Comparison of ENCODE assay signal across 16 cellular contexts in genomic region chr12:122861586-122861970, GRCh38. TPM values are rescaled to one million over a fixed set of nuclear protein-coding genes. Genes with fewer than 3 reads are reported as not detected.
DNase-seq lines count a peak whose midpoint lies in the region; TF ChIP-seq lines count a peak whose summit lies in the region.
"Had no signal": no experiment of that assay in that cellular context is flagged by ENCODE, and none has a peak within 500 bp of the region (broad histone marks: within the 10 kb centered on the region; RNA-seq: fewer than 3 reads in every experiment).

No MANE protein-coding gene starts in this region.

- H3K4me3 ChIP-seq in BLaER1 (no peak overlapping the region), WERI-Rb-1 (ENCODE audit: low read depth, low read length) (no peak overlapping the region), left ventricle myocardium inferior (no peak overlapping the region), prostate gland (no peak overlapping the region)
- H3K4me3 ChIP-seq: mucosa of descending colon had no signal

- peaks cover 79% of the 10 kb centered on the region for H3K4me1 ChIP-seq in BLaER1
- H3K4me1 ChIP-seq in left ventricle myocardium inferior = peaks cover 64% of the 10 kb centered on the region
- H3K4me1 ChIP-seq in prostate gland (replicated peaks) = peaks cover 8% of the 10 kb centered on the region

- TF ChIP-seq CTCF in WERI-Rb-1 (IDR thresholded peaks at IDR 0.05; ENCODE audit: low read depth, low read length) (no peak), left ventricle myocardium inferior (IDR thresholded peaks at IDR 0.05; ENCODE audit: borderline replicate concordance) (no peak), prostate gland (IDR thresholded peaks at IDR 0.05) (no peak)

- no peaks in the 10 kb centered on the region for H3K9me3 ChIP-seq in BLaER1
- no peaks in the 10 kb centered on the region for H3K9me3 ChIP-seq in WERI-Rb-1 (ENCODE audit: severe bottlenecking)
- H3K9me3 ChIP-seq in left ventricle myocardium inferior (replicated peaks) = no peaks in the 10 kb centered on the region
- no peaks in the 10 kb centered on the region for H3K9me3 ChIP-seq in prostate gland
- H3K9me3 ChIP-seq: mucosa of descending colon had no signal

- intact Hi-C loops in left ventricle myocardium inferior (cut with micrococcal nuclease) (loop anchor here (5.0 kb wide), 1 partner anchor 91 kb away; no protein-coding TSS in a partner anchor), prostate gland (cut with DNase I) (loop anchor here (10.0 kb wide), 1 partner anchor 373 kb away; the partner anchor contains the start of genes MPHOSPH9 and MTRFR)

- TF ChIP-seq POLR2A in prostate gland (IDR thresholded peaks at IDR 0.05) = no peak

- 62% methylated on average over 5 of the region's 5 CpGs for WGBS in prostate gland

- no peaks in the 10 kb centered on the region for H3K27me3 ChIP-seq in BLaER1
- no peaks in the 10 kb centered on the region for H3K27me3 ChIP-seq in WERI-Rb-1 (ENCODE audit: insufficient read depth, low read depth, severe bottlenecking)
- no peaks in the 10 kb centered on the region for H3K27me3 ChIP-seq in left ventricle myocardium inferior (ENCODE audit: low read depth)
- no peaks in the 10 kb centered on the region for H3K27me3 ChIP-seq in prostate gland (replicated peaks; ENCODE audit: insufficient read depth)

- H4K20me1 ChIP-seq in BLaER1 = peaks cover 81% of the 10 kb centered on the region

- peaks cover 66% of the 10 kb centered on the region for H3K36me3 ChIP-seq in BLaER1
- peaks cover 64% of the 10 kb centered on the region for H3K36me3 ChIP-seq in WERI-Rb-1
- peaks cover 3% of the 10 kb centered on the region for H3K36me3 ChIP-seq in left ventricle myocardium inferior
- peaks cover 0 to 3% of the 10 kb centered on the region in 2 donors for H3K36me3 ChIP-seq in prostate gland

- H3K4me2 ChIP-seq in BLaER1 = peak overlapping the region; percentile 91

- peak overlapping the region; percentile 32; the same call in 1 of the 2 replicates for H3K9ac ChIP-seq in BLaER1

- peak overlapping the region; percentile 77 for H3K27ac ChIP-seq in BLaER1
- peak overlapping the region; percentile 73 for H3K27ac ChIP-seq in WERI-Rb-1
- H3K27ac ChIP-seq in left ventricle myocardium inferior (replicated peaks) = peak overlapping the region; percentile 76
- peak overlapping the region; percentile 62 to 65 for H3K27ac ChIP-seq in prostate gland

- DNase-seq in WERI-Rb-1 = no peak
- DNase-seq in left ventricle myocardium inferior = no peak
- DNase-seq in prostate gland (ENCODE audit: low spot score) = no peak
- DNase-seq in activated CD8-positive, alpha-beta memory T cell treated with anti-CD3 and anti-CD28 coated beads for 24 hours = no peak
- no peak for DNase-seq in T-helper 2 cell
- no peak for DNase-seq in NCI-H1417 (lab: John Stamatoyannopoulos, UW)
- no peak for DNase-seq in glomerular visceral epithelial cell (ENCODE audit: extremely low spot score)
- DNase-seq: activated naive CD4-positive, alpha-beta T cell treated with Interleukin-2 at 50 U/mL for 16 hours; DMS53; NCI-H2029 treated with DMSO at 0.1 percent for 48 hours; NCI-H526; PC-3; stimulated activated CD4-positive, alpha-beta T cell treated with anti-CD3 and anti-CD28 coated beads, Interleukin-12 subunit alpha, Interleukin-12 subunit beta, amount 100 ng/mL, for 4 hours; SW 1271 had no signal

RNA-seq across cellular contexts. Expression of gene HIP1R, which starts 26.3 kb away (rescaled TPM):
- total RNA-seq in left ventricle myocardium inferior = 11.2 TPM
- 10 to 100 TPM; 45.1 to 79.3 TPM for total RNA-seq in prostate gland

RNA-seq across cellular contexts. Expression of gene VPS37B, which starts 34.3 kb away (rescaled TPM):
- 13.3 TPM for total RNA-seq in left ventricle myocardium inferior
- 10 to 100 TPM; 37.6 to 67.7 TPM for total RNA-seq in prostate gland
